In the genomic region with DNA sequence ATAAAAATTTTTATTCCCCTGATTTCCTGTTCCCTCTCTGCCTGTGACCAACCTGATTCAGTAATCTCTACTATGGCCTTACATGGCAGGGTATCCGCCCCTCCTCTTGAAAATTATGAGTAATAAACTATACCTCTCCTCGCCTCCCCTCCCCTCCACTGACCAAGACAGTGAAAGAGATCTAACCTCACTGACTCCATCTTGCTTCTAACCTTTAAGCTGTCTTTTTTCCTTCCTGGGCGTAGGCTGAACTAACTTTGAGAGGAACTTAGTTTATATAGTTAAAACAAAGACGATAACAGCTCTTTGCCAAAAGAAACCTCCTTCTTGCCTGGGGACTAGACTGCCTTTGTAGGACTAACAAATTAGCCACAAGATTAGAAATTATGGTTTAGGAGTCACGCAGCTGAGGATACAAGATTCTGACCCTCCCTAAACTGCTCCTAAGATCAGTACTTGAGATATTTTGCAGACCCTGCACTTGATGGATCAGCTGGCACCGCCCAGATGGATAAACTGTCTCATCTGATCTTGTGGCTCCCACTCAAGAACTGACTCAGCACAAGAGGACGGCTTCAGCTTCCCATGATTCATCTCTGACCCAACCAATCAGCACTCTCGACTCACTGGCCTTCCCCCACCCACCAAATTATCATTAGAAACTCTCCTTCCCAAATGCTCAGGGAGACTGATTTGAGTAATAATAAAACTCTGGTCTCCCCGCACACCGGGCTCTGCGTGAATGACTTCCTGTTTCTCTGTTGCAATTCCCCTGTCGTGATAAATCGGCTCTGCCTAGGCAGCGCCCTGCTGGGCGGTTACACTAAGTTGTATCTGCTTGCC, we compare ENCODE assay signal across 1 cellular context.
TF ChIP-seq lines count a peak whose summit lies in the region.

No MANE protein-coding gene starts in this region.

TF ChIP-seq in K562, 482 proteins besides CTCF, POLR2A, EP300 and RAD21 (continued from another document and continues in another):
- TF ChIP-seq, protein P1, sequence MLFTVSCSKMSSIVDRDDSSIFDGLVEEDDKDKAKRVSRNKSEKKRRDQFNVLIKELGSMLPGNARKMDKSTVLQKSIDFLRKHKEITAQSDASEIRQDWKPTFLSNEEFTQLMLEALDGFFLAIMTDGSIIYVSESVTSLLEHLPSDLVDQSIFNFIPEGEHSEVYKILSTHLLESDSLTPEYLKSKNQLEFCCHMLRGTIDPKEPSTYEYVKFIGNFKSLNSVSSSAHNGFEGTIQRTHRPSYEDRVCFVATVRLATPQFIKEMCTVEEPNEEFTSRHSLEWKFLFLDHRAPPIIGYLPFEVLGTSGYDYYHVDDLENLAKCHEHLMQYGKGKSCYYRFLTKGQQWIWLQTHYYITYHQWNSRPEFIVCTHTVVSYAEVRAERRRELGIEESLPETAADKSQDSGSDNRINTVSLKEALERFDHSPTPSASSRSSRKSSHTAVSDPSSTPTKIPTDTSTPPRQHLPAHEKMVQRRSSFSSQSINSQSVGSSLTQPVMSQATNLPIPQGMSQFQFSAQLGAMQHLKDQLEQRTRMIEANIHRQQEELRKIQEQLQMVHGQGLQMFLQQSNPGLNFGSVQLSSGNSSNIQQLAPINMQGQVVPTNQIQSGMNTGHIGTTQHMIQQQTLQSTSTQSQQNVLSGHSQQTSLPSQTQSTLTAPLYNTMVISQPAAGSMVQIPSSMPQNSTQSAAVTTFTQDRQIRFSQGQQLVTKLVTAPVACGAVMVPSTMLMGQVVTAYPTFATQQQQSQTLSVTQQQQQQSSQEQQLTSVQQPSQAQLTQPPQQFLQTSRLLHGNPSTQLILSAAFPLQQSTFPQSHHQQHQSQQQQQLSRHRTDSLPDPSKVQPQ (CRISPR knock-in tag; IDR thresholded peaks at IDR 0.05; ENCODE audit: borderline replicate concordance) = peak; percentile 51; the same call in 1 of the 2 replicates
- TF ChIP-seq, protein P2, sequence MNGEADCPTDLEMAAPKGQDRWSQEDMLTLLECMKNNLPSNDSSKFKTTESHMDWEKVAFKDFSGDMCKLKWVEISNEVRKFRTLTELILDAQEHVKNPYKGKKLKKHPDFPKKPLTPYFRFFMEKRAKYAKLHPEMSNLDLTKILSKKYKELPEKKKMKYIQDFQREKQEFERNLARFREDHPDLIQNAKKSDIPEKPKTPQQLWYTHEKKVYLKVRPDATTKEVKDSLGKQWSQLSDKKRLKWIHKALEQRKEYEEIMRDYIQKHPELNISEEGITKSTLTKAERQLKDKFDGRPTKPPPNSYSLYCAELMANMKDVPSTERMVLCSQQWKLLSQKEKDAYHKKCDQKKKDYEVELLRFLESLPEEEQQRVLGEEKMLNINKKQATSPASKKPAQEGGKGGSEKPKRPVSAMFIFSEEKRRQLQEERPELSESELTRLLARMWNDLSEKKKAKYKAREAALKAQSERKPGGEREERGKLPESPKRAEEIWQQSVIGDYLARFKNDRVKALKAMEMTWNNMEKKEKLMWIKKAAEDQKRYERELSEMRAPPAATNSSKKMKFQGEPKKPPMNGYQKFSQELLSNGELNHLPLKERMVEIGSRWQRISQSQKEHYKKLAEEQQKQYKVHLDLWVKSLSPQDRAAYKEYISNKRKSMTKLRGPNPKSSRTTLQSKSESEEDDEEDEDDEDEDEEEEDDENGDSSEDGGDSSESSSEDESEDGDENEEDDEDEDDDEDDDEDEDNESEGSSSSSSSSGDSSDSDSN (IDR thresholded peaks at IDR 0.05; ENCODE audit: borderline replicate concordance in 1 of 2, low read depth in 2 of 2, low read length in 2 of 2) = no peak
- TF ChIP-seq ATF7 (IDR thresholded peaks at IDR 0.05) = no peak
- peak; percentile 93 for TF ChIP-seq ZBED1 (IDR thresholded peaks at IDR 0.05)
- TF ChIP-seq STAT5A (IDR thresholded peaks at IDR 0.05; ENCODE audit: borderline replicate concordance, low read length) = no peak
- TF ChIP-seq TRIM24 (IDR thresholded peaks at IDR 0.05) = no peak
- TF ChIP-seq, protein P3, sequence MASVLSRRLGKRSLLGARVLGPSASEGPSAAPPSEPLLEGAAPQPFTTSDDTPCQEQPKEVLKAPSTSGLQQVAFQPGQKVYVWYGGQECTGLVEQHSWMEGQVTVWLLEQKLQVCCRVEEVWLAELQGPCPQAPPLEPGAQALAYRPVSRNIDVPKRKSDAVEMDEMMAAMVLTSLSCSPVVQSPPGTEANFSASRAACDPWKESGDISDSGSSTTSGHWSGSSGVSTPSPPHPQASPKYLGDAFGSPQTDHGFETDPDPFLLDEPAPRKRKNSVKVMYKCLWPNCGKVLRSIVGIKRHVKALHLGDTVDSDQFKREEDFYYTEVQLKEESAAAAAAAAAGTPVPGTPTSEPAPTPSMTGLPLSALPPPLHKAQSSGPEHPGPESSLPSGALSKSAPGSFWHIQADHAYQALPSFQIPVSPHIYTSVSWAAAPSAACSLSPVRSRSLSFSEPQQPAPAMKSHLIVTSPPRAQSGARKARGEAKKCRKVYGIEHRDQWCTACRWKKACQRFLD (CRISPR knock-in tag; IDR thresholded peaks at IDR 0.05) = peak; percentile 97
- TF ChIP-seq ZNF764 (CRISPR knock-in tag; IDR thresholded peaks at IDR 0.05; ENCODE audit: low read depth) = no peak
- TF ChIP-seq, protein P4, sequence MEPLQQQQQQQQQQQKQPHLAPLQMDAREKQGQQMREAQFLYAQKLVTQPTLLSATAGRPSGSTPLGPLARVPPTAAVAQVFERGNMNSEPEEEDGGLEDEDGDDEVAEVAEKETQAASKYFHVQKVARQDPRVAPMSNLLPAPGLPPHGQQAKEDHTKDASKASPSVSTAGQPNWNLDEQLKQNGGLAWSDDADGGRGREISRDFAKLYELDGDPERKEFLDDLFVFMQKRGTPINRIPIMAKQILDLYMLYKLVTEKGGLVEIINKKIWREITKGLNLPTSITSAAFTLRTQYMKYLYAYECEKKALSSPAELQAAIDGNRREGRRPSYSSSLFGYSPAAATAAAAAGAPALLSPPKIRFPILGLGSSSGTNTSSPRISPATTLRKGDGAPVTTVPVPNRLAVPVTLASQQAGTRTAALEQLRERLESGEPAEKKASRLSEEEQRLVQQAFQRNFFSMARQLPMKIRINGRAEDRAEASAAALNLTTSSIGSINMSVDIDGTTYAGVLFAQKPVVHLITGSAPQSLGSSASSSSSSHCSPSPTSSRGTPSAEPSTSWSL (CRISPR knock-in tag; IDR thresholded peaks at IDR 0.05; ENCODE audit: borderline replicate concordance) = no peak
- no peak for TF ChIP-seq NR2C2 (CRISPR knock-in tag; IDR thresholded peaks at IDR 0.05)
- 0 out of 2 replicates have a peak, but pooled peaks have one; percentile 21 for TF ChIP-seq NR2C2 (tag; IDR thresholded peaks at IDR 0.05)
- TF ChIP-seq, protein P5, sequence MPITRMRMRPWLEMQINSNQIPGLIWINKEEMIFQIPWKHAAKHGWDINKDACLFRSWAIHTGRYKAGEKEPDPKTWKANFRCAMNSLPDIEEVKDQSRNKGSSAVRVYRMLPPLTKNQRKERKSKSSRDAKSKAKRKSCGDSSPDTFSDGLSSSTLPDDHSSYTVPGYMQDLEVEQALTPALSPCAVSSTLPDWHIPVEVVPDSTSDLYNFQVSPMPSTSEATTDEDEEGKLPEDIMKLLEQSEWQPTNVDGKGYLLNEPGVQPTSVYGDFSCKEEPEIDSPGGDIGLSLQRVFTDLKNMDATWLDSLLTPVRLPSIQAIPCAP (CRISPR knock-in tag; IDR thresholded peaks at IDR 0.05; ENCODE audit: borderline replicate concordance) = no peak
- TF ChIP-seq, protein P6, sequence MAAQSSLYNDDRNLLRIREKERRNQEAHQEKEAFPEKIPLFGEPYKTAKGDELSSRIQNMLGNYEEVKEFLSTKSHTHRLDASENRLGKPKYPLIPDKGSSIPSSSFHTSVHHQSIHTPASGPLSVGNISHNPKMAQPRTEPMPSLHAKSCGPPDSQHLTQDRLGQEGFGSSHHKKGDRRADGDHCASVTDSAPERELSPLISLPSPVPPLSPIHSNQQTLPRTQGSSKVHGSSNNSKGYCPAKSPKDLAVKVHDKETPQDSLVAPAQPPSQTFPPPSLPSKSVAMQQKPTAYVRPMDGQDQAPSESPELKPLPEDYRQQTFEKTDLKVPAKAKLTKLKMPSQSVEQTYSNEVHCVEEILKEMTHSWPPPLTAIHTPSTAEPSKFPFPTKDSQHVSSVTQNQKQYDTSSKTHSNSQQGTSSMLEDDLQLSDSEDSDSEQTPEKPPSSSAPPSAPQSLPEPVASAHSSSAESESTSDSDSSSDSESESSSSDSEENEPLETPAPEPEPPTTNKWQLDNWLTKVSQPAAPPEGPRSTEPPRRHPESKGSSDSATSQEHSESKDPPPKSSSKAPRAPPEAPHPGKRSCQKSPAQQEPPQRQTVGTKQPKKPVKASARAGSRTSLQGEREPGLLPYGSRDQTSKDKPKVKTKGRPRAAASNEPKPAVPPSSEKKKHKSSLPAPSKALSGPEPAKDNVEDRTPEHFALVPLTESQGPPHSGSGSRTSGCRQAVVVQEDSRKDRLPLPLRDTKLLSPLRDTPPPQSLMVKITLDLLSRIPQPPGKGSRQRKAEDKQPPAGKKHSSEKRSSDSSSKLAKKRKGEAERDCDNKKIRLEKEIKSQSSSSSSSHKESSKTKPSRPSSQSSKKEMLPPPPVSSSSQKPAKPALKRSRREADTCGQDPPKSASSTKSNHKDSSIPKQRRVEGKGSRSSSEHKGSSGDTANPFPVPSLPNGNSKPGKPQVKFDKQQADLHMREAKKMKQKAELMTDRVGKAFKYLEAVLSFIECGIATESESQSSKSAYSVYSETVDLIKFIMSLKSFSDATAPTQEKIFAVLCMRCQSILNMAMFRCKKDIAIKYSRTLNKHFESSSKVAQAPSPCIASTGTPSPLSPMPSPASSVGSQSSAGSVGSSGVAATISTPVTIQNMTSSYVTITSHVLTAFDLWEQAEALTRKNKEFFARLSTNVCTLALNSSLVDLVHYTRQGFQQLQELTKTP (IDR thresholded peaks at IDR 0.05; ENCODE audit: low read depth in 1 of 2, partially characterized antibody in 2 of 2) = no peak
- no peak for TF ChIP-seq SP1 (CRISPR knock-in tag; IDR thresholded peaks at IDR 0.05)
- TF ChIP-seq, protein P7, sequence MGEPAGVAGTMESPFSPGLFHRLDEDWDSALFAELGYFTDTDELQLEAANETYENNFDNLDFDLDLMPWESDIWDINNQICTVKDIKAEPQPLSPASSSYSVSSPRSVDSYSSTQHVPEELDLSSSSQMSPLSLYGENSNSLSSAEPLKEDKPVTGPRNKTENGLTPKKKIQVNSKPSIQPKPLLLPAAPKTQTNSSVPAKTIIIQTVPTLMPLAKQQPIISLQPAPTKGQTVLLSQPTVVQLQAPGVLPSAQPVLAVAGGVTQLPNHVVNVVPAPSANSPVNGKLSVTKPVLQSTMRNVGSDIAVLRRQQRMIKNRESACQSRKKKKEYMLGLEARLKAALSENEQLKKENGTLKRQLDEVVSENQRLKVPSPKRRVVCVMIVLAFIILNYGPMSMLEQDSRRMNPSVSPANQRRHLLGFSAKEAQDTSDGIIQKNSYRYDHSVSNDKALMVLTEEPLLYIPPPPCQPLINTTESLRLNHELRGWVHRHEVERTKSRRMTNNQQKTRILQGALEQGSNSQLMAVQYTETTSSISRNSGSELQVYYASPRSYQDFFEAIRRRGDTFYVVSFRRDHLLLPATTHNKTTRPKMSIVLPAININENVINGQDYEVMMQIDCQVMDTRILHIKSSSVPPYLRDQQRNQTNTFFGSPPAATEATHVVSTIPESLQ (CRISPR knock-in tag; IDR thresholded peaks at IDR 0.05) = no peak
- 0 out of 2 replicates have a peak, but pooled peaks have one; percentile 71 for TF ChIP-seq ZNF311 (CRISPR knock-in tag; IDR thresholded peaks at IDR 0.05)
- TF ChIP-seq ZNF589 (CRISPR knock-in tag; IDR thresholded peaks at IDR 0.05; ENCODE audit: low read depth) = peak; percentile 99
- peak; percentile 72; the same call in 1 of the 2 replicates for TF ChIP-seq ZNF445 (CRISPR knock-in tag; IDR thresholded peaks at IDR 0.05; ENCODE audit: low read depth)
- TF ChIP-seq, protein P8, sequence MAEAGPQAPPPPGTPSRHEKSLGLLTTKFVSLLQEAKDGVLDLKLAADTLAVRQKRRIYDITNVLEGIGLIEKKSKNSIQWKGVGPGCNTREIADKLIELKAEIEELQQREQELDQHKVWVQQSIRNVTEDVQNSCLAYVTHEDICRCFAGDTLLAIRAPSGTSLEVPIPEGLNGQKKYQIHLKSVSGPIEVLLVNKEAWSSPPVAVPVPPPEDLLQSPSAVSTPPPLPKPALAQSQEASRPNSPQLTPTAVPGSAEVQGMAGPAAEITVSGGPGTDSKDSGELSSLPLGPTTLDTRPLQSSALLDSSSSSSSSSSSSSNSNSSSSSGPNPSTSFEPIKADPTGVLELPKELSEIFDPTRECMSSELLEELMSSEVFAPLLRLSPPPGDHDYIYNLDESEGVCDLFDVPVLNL (CRISPR knock-in tag; IDR thresholded peaks at IDR 0.05; ENCODE audit: low read depth) = no peak
- 0 out of 2 replicates have a peak, but pooled peaks have one; percentile 31 for TF ChIP-seq ARID1B (IDR thresholded peaks at IDR 0.05)
- no peak for TF ChIP-seq ZNF324 (CRISPR knock-in tag; IDR thresholded peaks at IDR 0.05)
- TF ChIP-seq FOSL1 (tag; conservative IDR thresholded peaks at IDR 0.05) = peak; percentile 78
- TF ChIP-seq, protein P9, sequence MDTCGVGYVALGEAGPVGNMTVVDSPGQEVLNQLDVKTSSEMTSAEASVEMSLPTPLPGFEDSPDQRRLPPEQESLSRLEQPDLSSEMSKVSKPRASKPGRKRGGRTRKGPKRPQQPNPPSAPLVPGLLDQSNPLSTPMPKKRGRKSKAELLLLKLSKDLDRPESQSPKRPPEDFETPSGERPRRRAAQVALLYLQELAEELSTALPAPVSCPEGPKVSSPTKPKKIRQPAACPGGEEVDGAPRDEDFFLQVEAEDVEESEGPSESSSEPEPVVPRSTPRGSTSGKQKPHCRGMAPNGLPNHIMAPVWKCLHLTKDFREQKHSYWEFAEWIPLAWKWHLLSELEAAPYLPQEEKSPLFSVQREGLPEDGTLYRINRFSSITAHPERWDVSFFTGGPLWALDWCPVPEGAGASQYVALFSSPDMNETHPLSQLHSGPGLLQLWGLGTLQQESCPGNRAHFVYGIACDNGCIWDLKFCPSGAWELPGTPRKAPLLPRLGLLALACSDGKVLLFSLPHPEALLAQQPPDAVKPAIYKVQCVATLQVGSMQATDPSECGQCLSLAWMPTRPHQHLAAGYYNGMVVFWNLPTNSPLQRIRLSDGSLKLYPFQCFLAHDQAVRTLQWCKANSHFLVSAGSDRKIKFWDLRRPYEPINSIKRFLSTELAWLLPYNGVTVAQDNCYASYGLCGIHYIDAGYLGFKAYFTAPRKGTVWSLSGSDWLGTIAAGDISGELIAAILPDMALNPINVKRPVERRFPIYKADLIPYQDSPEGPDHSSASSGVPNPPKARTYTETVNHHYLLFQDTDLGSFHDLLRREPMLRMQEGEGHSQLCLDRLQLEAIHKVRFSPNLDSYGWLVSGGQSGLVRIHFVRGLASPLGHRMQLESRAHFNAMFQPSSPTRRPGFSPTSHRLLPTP (IDR thresholded peaks at IDR 0.05; ENCODE audit: borderline replicate concordance, extremely low read depth, insufficient read length) = no peak
- TF ChIP-seq RFX7 (CRISPR knock-in tag; IDR thresholded peaks at IDR 0.05) = no peak
- TF ChIP-seq, protein P10, sequence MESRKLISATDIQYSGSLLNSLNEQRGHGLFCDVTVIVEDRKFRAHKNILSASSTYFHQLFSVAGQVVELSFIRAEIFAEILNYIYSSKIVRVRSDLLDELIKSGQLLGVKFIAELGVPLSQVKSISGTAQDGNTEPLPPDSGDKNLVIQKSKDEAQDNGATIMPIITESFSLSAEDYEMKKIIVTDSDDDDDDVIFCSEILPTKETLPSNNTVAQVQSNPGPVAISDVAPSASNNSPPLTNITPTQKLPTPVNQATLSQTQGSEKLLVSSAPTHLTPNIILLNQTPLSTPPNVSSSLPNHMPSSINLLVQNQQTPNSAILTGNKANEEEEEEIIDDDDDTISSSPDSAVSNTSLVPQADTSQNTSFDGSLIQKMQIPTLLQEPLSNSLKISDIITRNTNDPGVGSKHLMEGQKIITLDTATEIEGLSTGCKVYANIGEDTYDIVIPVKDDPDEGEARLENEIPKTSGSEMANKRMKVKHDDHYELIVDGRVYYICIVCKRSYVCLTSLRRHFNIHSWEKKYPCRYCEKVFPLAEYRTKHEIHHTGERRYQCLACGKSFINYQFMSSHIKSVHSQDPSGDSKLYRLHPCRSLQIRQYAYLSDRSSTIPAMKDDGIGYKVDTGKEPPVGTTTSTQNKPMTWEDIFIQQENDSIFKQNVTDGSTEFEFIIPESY (CRISPR knock-in tag; IDR thresholded peaks at IDR 0.05) = no peak
- no peak for TF ChIP-seq SRF (CRISPR knock-in tag; IDR thresholded peaks at IDR 0.05)
- no peak for TF ChIP-seq U2AF1 (optimal IDR thresholded peaks at IDR 0.05; ENCODE audit: low read depth, low read length)
- TF ChIP-seq ZNF696 (CRISPR knock-in tag; conservative IDR thresholded peaks at IDR 0.05) = no peak
- 0 out of 2 replicates have a peak, but pooled peaks have one; percentile 19 for TF ChIP-seq MAFK (IDR thresholded peaks at IDR 0.05; ENCODE audit: low read length)
